1 cellular context compared by ENCODE assay signal in genomic region chr1:1115830-1116700, GRCh38.
TF ChIP-seq lines count a peak whose summit lies in the region.

TSS of gene C1orf159 (minus strand) at chr1:1116089. CDS start at chr1:1091543, 24,546 bp downstream.

TF ChIP-seq in HepG2, 621 proteins besides CTCF, POLR2A, EP300 and RAD21 (continued from another document and continues in another):
- TF ChIP-seq PATZ1 (CRISPR knock-in tag; IDR thresholded peaks at IDR 0.05) (peak; percentile 43), ERF (CRISPR knock-in tag; IDR thresholded peaks at IDR 0.05) (peak; percentile 65; the same call in 1 of the 2 replicates), SMARCE1 (IDR thresholded peaks at IDR 0.05; ENCODE audit: borderline replicate concordance) (no peak), ZSCAN12 (CRISPR knock-in tag; IDR thresholded peaks at IDR 0.05) (no peak), ZNF30 (CRISPR knock-in tag; IDR thresholded peaks at IDR 0.05) (no peak), ZKSCAN8 (CRISPR knock-in tag; IDR thresholded peaks at IDR 0.05; ENCODE audit: borderline replicate concordance) (peak; percentile 32; the same call in 1 of the 2 replicates), ZNF546 (CRISPR knock-in tag; conservative IDR thresholded peaks at IDR 0.05) (no peak), NPAS2 (CRISPR knock-in tag; IDR thresholded peaks at IDR 0.05; ENCODE audit: borderline replicate concordance) (no peak), HDAC1 (CRISPR knock-in tag; IDR thresholded peaks at IDR 0.05) (peak; percentile 98), THAP11 (CRISPR knock-in tag; IDR thresholded peaks at IDR 0.05) (peak; percentile 99), KLF11 (CRISPR knock-in tag; IDR thresholded peaks at IDR 0.05) (0 out of 2 replicates have a peak, but pooled peaks have one; percentile 19), MXI1 (IDR thresholded peaks at IDR 0.05; ENCODE audit: borderline replicate concordance, low read depth, low read length) (peak; percentile 100), ZZZ3 (CRISPR knock-in tag; IDR thresholded peaks at IDR 0.05; ENCODE audit: borderline replicate concordance) (no peak), ZBTB7B (CRISPR knock-in tag; IDR thresholded peaks at IDR 0.05) (0 out of 2 replicates have a peak, but pooled peaks have one; percentile 38), PAXIP1 (CRISPR knock-in tag; conservative IDR thresholded peaks at IDR 0.05) (peak; percentile 32; the same call in 1 of the 2 replicates), SIN3B (IDR thresholded peaks at IDR 0.05; ENCODE audit: low read length) (peak; percentile 71), ZNF367 (CRISPR knock-in tag; IDR thresholded peaks at IDR 0.05; ENCODE audit: borderline replicate concordance) (no peak), MNT (IDR thresholded peaks at IDR 0.05) (peak; percentile 77), NFE2L2 (IDR thresholded peaks at IDR 0.05; ENCODE audit: low read length) (0 out of 2 replicates have a peak, but pooled peaks have one; percentile 3), ZMYM4 (CRISPR knock-in tag; IDR thresholded peaks at IDR 0.05) (no peak), PCBP1 (IDR thresholded peaks at IDR 0.05; ENCODE audit: borderline replicate concordance, low read depth, low read length) (0 out of 2 replicates have a peak, but pooled peaks have one; percentile 28), SUZ12 (IDR thresholded peaks at IDR 0.05; ENCODE audit: low read depth, low read length) (peak; percentile 93), ZNF33A (CRISPR knock-in tag; IDR thresholded peaks at IDR 0.05; ENCODE audit: borderline replicate concordance) (peak; percentile 35; the same call in 1 of the 2 replicates), FOXK1 (CRISPR knock-in tag; IDR thresholded peaks at IDR 0.05; ENCODE audit: borderline replicate concordance, low read depth) (peak; percentile 87; the same call in 1 of the 2 replicates), ZNF792 (CRISPR knock-in tag; IDR thresholded peaks at IDR 0.05) (0 out of 2 replicates have a peak, but pooled peaks have one; percentile 11), ZNF800 (CRISPR knock-in tag; IDR thresholded peaks at IDR 0.05) (0 out of 2 replicates have a peak, but pooled peaks have one; percentile 21), MYC (CRISPR knock-in tag; IDR thresholded peaks at IDR 0.05; ENCODE audit: borderline replicate concordance) (peak; percentile 64; the same call in 1 of the 2 replicates), YEATS2 (CRISPR knock-in tag; IDR thresholded peaks at IDR 0.05; ENCODE audit: borderline replicate concordance) (peak; percentile 47; the same call in 1 of the 2 replicates), KAT7 (CRISPR knock-in tag; IDR thresholded peaks at IDR 0.05; ENCODE audit: borderline replicate concordance) (no peak; the same call in 1 of the 2 replicates), ZSCAN20 (CRISPR knock-in tag; IDR thresholded peaks at IDR 0.05; ENCODE audit: borderline replicate concordance) (0 out of 2 replicates have a peak, but pooled peaks have one; percentile 66), CHD2 (IDR thresholded peaks at IDR 0.05; ENCODE audit: low read depth, low read length) (peak; percentile 82), ZNF317 (CRISPR knock-in tag; IDR thresholded peaks at IDR 0.05) (no peak), BCL6 (CRISPR knock-in tag; IDR thresholded peaks at IDR 0.05) (peak; percentile 16), ETS1 (CRISPR knock-in tag; IDR thresholded peaks at IDR 0.05) (no peak), SP4 (CRISPR knock-in tag; IDR thresholded peaks at IDR 0.05) (peak; percentile 86), TARDBP (CRISPR knock-in tag; IDR thresholded peaks at IDR 0.05) (0 out of 2 replicates have a peak, but pooled peaks have one; percentile 40), ZFX (CRISPR knock-in tag; IDR thresholded peaks at IDR 0.05; ENCODE audit: low read depth) (peak; percentile 34; the same call in 1 of the 2 replicates), ZNF160 (CRISPR knock-in tag; IDR thresholded peaks at IDR 0.05) (peak; percentile 55; the same call in 1 of the 2 replicates), TFAP4 (IDR thresholded peaks at IDR 0.05; ENCODE audit: borderline replicate concordance, low read depth) (0 out of 2 replicates have a peak, but pooled peaks have one; percentile 46), GABPB1 (CRISPR knock-in tag; IDR thresholded peaks at IDR 0.05) (peak; percentile 92), PBX2 (CRISPR knock-in tag; IDR thresholded peaks at IDR 0.05) (no peak), E2F5 (CRISPR knock-in tag; conservative IDR thresholded peaks at IDR 0.05) (peak; percentile 85), ZNF503 (CRISPR knock-in tag; IDR thresholded peaks at IDR 0.05) (0 out of 2 replicates have a peak, but pooled peaks have one; percentile 42), IRF2 (CRISPR knock-in tag; IDR thresholded peaks at IDR 0.05) (peak; percentile 95), ZBTB14 (CRISPR knock-in tag; IDR thresholded peaks at IDR 0.05) (peak; percentile 75)
